In the genomic region with DNA sequence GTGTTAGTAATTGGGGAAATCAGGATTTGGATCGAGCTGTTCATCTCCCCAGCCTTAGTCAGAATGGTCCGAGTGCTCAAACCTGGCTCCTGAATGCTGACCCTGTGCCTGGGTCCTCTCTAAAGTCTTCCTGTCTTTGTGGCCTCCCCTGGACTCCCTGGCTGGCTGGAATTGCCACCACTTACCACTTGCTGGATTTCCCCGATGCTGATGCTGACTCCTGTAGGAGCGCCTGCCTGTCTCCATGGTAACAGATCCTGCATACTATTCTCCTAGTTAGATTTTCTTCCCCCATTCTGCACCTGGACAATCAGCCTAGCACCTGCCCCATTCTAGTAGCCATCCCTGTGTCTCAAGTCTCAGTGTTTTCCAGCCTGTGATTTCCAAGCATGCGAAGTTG, we compare ENCODE assay signal across 24 cellular contexts.
"Had no signal": no experiment of that assay in that cellular context is flagged by ENCODE, and none has a peak within 500 bp of the region (broad histone marks: within the 10 kb centered on the region; RNA-seq: fewer than 3 reads in every experiment).

No MANE protein-coding gene starts in this region.

- ATAC-seq: activated T-cell treated with anti-CD3 and anti-CD28 coated beads, Interleukin-2, amount 50 U/mL, for 4 hours; activated T-helper 17 cell treated with anti-CD3 and anti-CD28 coated beads, Interleukin-2, amount 50 U/mL, for 72 hours; heart left ventricle; left colon; naive thymus-derived CD4-positive, alpha-beta T cell; stimulated activated naive B cell treated with anti-CD40 and anti-IgM and Interleukin-4, amounts not matched to agents 10 μg/mL and 1 μg/mL and 100 μg/mL, for 72 hours had no signal

- H3K27me3 ChIP-seq: heart left ventricle, right atrium auricular region, stomach, thyroid gland, upper lobe of left lung, vagina had no signal

- H3K27ac ChIP-seq: heart left ventricle, right atrium auricular region, stomach, thyroid gland, upper lobe of left lung, vagina had no signal

- H3K4me3 ChIP-seq: heart left ventricle, right atrium auricular region, smooth muscle cell, stomach, thyroid gland, upper lobe of left lung, vagina had no signal

- H3K36me3 ChIP-seq: heart left ventricle, right atrium auricular region, stomach, thyroid gland, upper lobe of left lung, vagina had no signal

- DNase-seq: activated CD4-positive, alpha-beta memory T cell treated with anti-CD3 and anti-CD28 coated beads, Interleukin-2, amount 10 ng/mL, durations not matched to agents 7 days and 5 days; activated CD4-positive, alpha-beta T cell treated with anti-CD3 and anti-CD28 coated beads, Interleukin-2, amount 10 ng/mL, durations not matched to agents 7 days and 5 days; activated CD4-positive, CD25-positive, alpha-beta regulatory T cell treated with anti-CD3 and anti-CD28 coated beads, Interleukin-2, amount 50 U/mL, for 72 hours; activated gamma-delta T cell treated with Interleukin-2 at 50 U/mL for 16 hours; activated naive CD4-positive, alpha-beta T cell treated with anti-CD3 and anti-CD28 coated beads, Interleukin-2, amount 50 U/mL, for 16 hours; activated T-cell treated with anti-CD3 and anti-CD28 coated beads, Interleukin-2, amount 50 U/mL, for 4 hours; amniotic stem cell; foreskin fibroblast; heart left ventricle; immature natural killer cell; kidney; left colon; midbrain; naive thymus-derived CD4-positive, alpha-beta T cell; occipital lobe; stimulated activated CD4-positive, alpha-beta T cell treated with anti-CD3 and anti-CD28 coated beads, Interleukin-2, amount 100 ng/mL, for 24 hours; stimulated activated naive B cell treated with anti-CD40 and anti-IgM and Interleukin-4, amounts not matched to agents 10 μg/mL and 1 μg/mL and 100 μg/mL, for 72 hours; stomach; thyroid gland; upper lobe of left lung had no signal
